ENCODE assay signal across 11 cellular contexts in the genomic region with DNA sequence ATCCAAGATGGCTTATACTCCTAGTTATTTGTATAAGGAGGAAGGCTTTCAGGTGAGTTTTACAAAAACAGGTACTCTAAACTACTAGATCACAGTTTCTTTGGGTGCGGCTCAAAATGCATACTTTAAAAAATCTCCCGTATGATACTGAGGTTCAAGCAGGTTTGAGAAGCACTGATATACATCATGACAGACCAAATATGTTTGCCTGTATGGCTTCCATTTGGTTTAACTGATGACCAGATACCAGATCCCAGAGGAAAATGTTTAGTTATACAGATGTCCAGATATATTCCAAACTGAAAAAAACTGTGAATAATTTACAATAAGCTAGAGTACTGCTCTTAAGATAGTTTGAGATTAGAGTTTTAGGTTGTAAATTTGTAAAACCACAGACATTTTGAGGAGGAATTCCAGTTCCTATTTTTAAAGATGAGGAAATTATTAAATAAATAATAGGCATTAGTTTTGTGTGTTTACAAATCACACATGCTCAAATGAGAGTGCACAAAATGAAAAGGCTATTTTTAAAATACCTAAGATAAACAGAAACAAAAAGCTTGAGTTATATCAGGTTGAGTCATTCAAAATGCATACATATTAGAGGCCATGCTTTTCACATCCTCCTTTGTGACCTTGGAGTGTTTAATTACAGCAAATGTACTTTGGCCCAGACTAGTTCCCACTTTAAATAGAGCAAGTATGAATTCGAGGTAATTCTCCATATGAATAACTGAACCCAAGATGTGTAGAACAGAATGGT.
DNase-seq lines count a peak whose midpoint lies in the region; ATAC-seq, FAIRE-seq and TF ChIP-seq lines count a peak whose summit lies in the region.
"Had no signal": no experiment of that assay in that cellular context is flagged by ENCODE, and none has a peak within 500 bp of the region (broad histone marks: within the 10 kb centered on the region; RNA-seq: fewer than 3 reads in every experiment).

No MANE protein-coding gene starts in this region.

- peak overlapping the region; percentile 54 for H3K4me2 ChIP-seq in astrocyte (ENCODE audit: low read length)

- no peak overlapping the region for H3K4me3 ChIP-seq in astrocyte (ENCODE audit: insufficient read depth, low read depth, low read length)

- peak; percentile 31 for DNase-seq in EL
- DNase-seq in astrocyte (ENCODE audit: low read depth) = peak; percentile 56
- DNase-seq in mesothelial cell of epicardium (ENCODE audit: low spot score in 2 of 2, unreplicated experiment in 2 of 2) = no peak
- DNase-seq in stimulated activated CD4-positive, alpha-beta T cell treated with anti-CD3 and anti-CD28 coated beads, Interleukin-1b, Interleukin-23, amount 100 ng/mL, for 48 hours = no peak
- no peak for DNase-seq in activated naive CD4-positive, alpha-beta T cell treated with anti-CD3 and anti-CD28 coated beads, Interleukin-2, amount 10 ng/mL, durations not matched to agents 7 days and 5 days
- no peak for DNase-seq in activated CD8-positive, alpha-beta memory T cell treated with anti-CD3 and anti-CD28 coated beads, Interleukin-2, amount 50 U/mL, for 48 hours
- DNase-seq: activated CD8-positive, alpha-beta memory T cell treated with anti-CD3 and anti-CD28 coated beads for 24 hours; caudate nucleus; MV-4-11 had no signal

- no peaks in the 10 kb centered on the region for H3K27me3 ChIP-seq in astrocyte (ENCODE audit: insufficient read depth, low read length)

- H3K9me3 Mint-ChIP-seq in astrocyte (ENCODE audit: unreplicated experiment) (peaks cover 3% of the 10 kb centered on the region), mesothelial cell of epicardium (peaks cover 15% of the 10 kb centered on the region)
- H3K9me3 Mint-ChIP-seq in activated naive CD4-positive, alpha-beta T cell treated with anti-CD3 and anti-CD28 coated beads, Interleukin-2, amount 10 ng/mL, durations not matched to agents 7 days and 5 days = peaks cover 4% of the 10 kb centered on the region

- no peak overlapping the region for H2AFZ ChIP-seq in astrocyte (ENCODE audit: low read depth, low read length)

- H3K4me3 Mint-ChIP-seq in astrocyte (ENCODE audit: unreplicated experiment) (no peak overlapping the region), mesothelial cell of epicardium (no peak overlapping the region)
- no peak overlapping the region for H3K4me3 Mint-ChIP-seq in activated naive CD4-positive, alpha-beta T cell treated with anti-CD3 and anti-CD28 coated beads, Interleukin-2, amount 10 ng/mL, durations not matched to agents 7 days and 5 days

- H3K4me1 Mint-ChIP-seq in astrocyte (ENCODE audit: low read depth, unreplicated experiment) (peaks cover 22% of the 10 kb centered on the region), mesothelial cell of epicardium (peaks cover 42% of the 10 kb centered on the region)
- no peaks in the 10 kb centered on the region for H3K4me1 Mint-ChIP-seq in activated naive CD4-positive, alpha-beta T cell treated with anti-CD3 and anti-CD28 coated beads, Interleukin-2, amount 10 ng/mL, durations not matched to agents 7 days and 5 days

- H3K36me3 Mint-ChIP-seq in astrocyte (ENCODE audit: low read depth, unreplicated experiment) (peaks cover 11% of the 10 kb centered on the region), mesothelial cell of epicardium (peaks cover 18% of the 10 kb centered on the region)
- no peaks in the 10 kb centered on the region for H3K36me3 Mint-ChIP-seq in activated naive CD4-positive, alpha-beta T cell treated with anti-CD3 and anti-CD28 coated beads, Interleukin-2, amount 10 ng/mL, durations not matched to agents 7 days and 5 days

- peak overlapping the region; percentile 41 for H3K27ac Mint-ChIP-seq in astrocyte (ENCODE audit: unreplicated experiment)
- peak overlapping the region; percentile 89 for H3K27ac Mint-ChIP-seq in mesothelial cell of epicardium
- H3K27ac Mint-ChIP-seq in activated naive CD4-positive, alpha-beta T cell treated with anti-CD3 and anti-CD28 coated beads, Interleukin-2, amount 10 ng/mL, durations not matched to agents 7 days and 5 days = no peak overlapping the region

- no peaks in the 10 kb centered on the region for H4K20me1 ChIP-seq in astrocyte (ENCODE audit: insufficient read depth, low read length)

- no peak overlapping the region for H3K9ac ChIP-seq in astrocyte (ENCODE audit: low read length)

- H3K27ac ChIP-seq in astrocyte (ENCODE audit: low read depth, low read length) = no peak overlapping the region

- H3K79me2 ChIP-seq in astrocyte (ENCODE audit: insufficient read depth, low read length) = peaks cover 32% of the 10 kb centered on the region

- CTCF ChIA-PET in activated naive CD4-positive, alpha-beta T cell treated with anti-CD3 and anti-CD28 coated beads, Interleukin-2, amount 10 ng/mL, durations not matched to agents 7 days and 5 days (lab: Charles Lee) = no interaction called here

- ATAC-seq in HG02610 (IDR thresholded peaks at IDR 0.05; ENCODE audit: unreplicated experiment) = peak; percentile 85
- no peak for ATAC-seq in HG03457 (IDR thresholded peaks at IDR 0.05; ENCODE audit: unreplicated experiment)

- H3K27me3 Mint-ChIP-seq in astrocyte (ENCODE audit: low read depth, unreplicated experiment) (no peaks in the 10 kb centered on the region), mesothelial cell of epicardium (ENCODE audit: low read depth) (no peaks in the 10 kb centered on the region)
- no peaks in the 10 kb centered on the region for H3K27me3 Mint-ChIP-seq in activated naive CD4-positive, alpha-beta T cell treated with anti-CD3 and anti-CD28 coated beads, Interleukin-2, amount 10 ng/mL, durations not matched to agents 7 days and 5 days

- H3K9me3 ChIP-seq in astrocyte (ENCODE audit: insufficient read depth, low read depth, low read length) = no peaks in the 10 kb centered on the region

- peaks cover 15% of the 10 kb centered on the region for H3K4me1 ChIP-seq in astrocyte (ENCODE audit: insufficient read depth, low read length)

- peak; percentile 73 for FAIRE-seq in astrocyte (lab: Jason Lieb, UNC)

- no peaks in the 10 kb centered on the region for H3K36me3 ChIP-seq in astrocyte (ENCODE audit: insufficient read depth, low read length)

- TF ChIP-seq CTCF in astrocyte (IDR thresholded peaks at IDR 0.05; ENCODE audit: insufficient read depth, low read depth, low read length) = no peak
- no peak for TF ChIP-seq CTCF in mesothelial cell of epicardium (IDR thresholded peaks at IDR 0.05; ENCODE audit: unreplicated experiment)

Comparison
In these comparisons a context has a peak if more than half of its experiments do, and no peak if none do; other contexts are left out.
1. DNase-seq: peak in EL (single experiment) and astrocyte (single experiment); none in mesothelial cell of epicardium (0 of 2), stimulated activated CD4-positive, alpha-beta T cell treated with anti-CD3 and anti-CD28 coated beads, Interleukin-1b, Interleukin-23, amount 100 ng/mL, for 48 hours (single experiment), activated naive CD4-positive, alpha-beta T cell treated with anti-CD3 and anti-CD28 coated beads, Interleukin-2, amount 10 ng/mL, durations not matched to agents 7 days and 5 days (single experiment) and activated CD8-positive, alpha-beta memory T cell treated with anti-CD3 and anti-CD28 coated beads, Interleukin-2, amount 50 U/mL, for 48 hours (single experiment).